ENCODE assay signal across 9 cellular contexts in the genomic region with DNA sequence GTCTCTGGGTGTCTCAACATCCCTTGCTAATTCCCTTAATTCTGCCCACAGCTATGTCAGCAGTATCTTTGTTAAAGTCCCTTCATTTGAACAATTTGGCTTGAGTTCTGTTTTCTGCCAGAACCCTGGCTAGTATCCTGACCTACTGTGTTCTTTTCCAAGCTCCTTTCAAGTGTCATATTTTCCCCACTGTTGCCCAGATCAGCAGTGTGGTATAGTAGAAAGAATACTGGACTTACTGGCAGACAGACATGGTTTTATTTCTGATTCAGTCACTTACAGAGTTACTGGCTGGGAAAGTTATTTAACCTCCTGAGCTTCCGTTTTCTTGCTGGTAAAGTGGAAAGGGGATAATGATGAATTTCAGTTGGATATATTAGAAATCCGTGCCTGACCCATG. TPM values are rescaled to one million over a fixed set of nuclear protein-coding genes. Genes with fewer than 3 reads are reported as not detected.
A peak's percentile ranks its signal among the peaks of the same experiment; 100 is the strongest.
DNase-seq lines count a peak whose midpoint lies in the region; ATAC-seq and TF ChIP-seq lines count a peak whose summit lies in the region.
"Had no signal": no experiment of that assay in that cellular context is flagged by ENCODE, and none has a peak within 500 bp of the region (broad histone marks: within the 10 kb centered on the region; RNA-seq: fewer than 3 reads in every experiment).

No MANE protein-coding gene starts in this region.

- no peak for TF ChIP-seq POLR2A in vagina (IDR thresholded peaks at IDR 0.05)

- peaks cover 28% of the 10 kb centered on the region for H3K4me1 ChIP-seq in vagina
- H3K4me1 ChIP-seq in CD8-positive, alpha-beta T cell (ENCODE audit: insufficient read depth, low read length) = no peaks in the 10 kb centered on the region

- H3K27ac Mint-ChIP-seq in CD8-positive, alpha-beta T cell = no peak overlapping the region

- peak overlapping the region; percentile 80 for H3K27ac ChIP-seq in vagina
- no peak overlapping the region for H3K27ac ChIP-seq in CD8-positive, alpha-beta T cell (ENCODE audit: low read depth, low read length)

- no peak for ATAC-seq in CD8-positive, alpha-beta T cell

- H3K4me1 Mint-ChIP-seq in CD8-positive, alpha-beta T cell (ENCODE audit: low read depth) = no peaks in the 10 kb centered on the region

- H3K9me3 ChIP-seq in vagina = no peaks in the 10 kb centered on the region
- no peaks in the 10 kb centered on the region for H3K9me3 ChIP-seq in CD8-positive, alpha-beta T cell (ENCODE audit: low read length)

- peaks cover 9% of the 10 kb centered on the region for H3K27me3 Mint-ChIP-seq in CD8-positive, alpha-beta T cell (ENCODE audit: low read depth)

- H3K36me3 ChIP-seq in vagina = no peaks in the 10 kb centered on the region
- no peaks in the 10 kb centered on the region for H3K36me3 ChIP-seq in CD8-positive, alpha-beta T cell (ENCODE audit: insufficient read depth, low read length)

- peak; percentile 74 for DNase-seq in astrocyte of the spinal cord (ENCODE audit: low read depth, low spot score)
- DNase-seq in fibroblast of villous mesenchyme (ENCODE audit: low read depth) = peak; percentile 12
- DNase-seq in pons (ENCODE audit: low spot score) = peak; percentile 22
- DNase-seq in vagina (ENCODE audit: extremely low spot score in 2 of 2) = no peak
- no peak for DNase-seq in CD8-positive, alpha-beta T cell
- no peak for DNase-seq in foreskin melanocyte
- DNase-seq in SKM-1 (lab: John Stamatoyannopoulos, UW; ENCODE audit: unreplicated experiment) = no peak
- DNase-seq: activated effector memory CD4-positive, alpha-beta T cell treated with anti-CD3 and anti-CD28 coated beads, Interleukin-2, amount 50 U/mL, for 16 hours; MV-4-11 had no signal

- intact Hi-C loops in vagina (cut with DNase I) = loop anchor here (5.0 to 10.0 kb wide), 2 partner anchors 40 to 53 kb away; partner anchors contain the start of genes PRIM2 and RAB23
- intact Hi-C loops in CD8-positive, alpha-beta T cell (cut with DNase I, micrococcal nuclease) = no loop called here

- no peak overlapping the region for H3K4me3 Mint-ChIP-seq in CD8-positive, alpha-beta T cell

- H3K9me3 Mint-ChIP-seq in CD8-positive, alpha-beta T cell = no peaks in the 10 kb centered on the region

- in situ Hi-C loops in astrocyte of the spinal cord (cut with HindIII; ENCODE audit: low sequenced_read_pairs) = no loop called here

- POLR2A ChIA-PET in CD8-positive, alpha-beta T cell (lab: Charles Lee) = no interaction called here

- H3K36me3 Mint-ChIP-seq in CD8-positive, alpha-beta T cell = no peaks in the 10 kb centered on the region

- no peak overlapping the region for H3K4me3 ChIP-seq in astrocyte of the spinal cord (ENCODE audit: low read depth, low read length)
- no peak overlapping the region for H3K4me3 ChIP-seq in fibroblast of villous mesenchyme (ENCODE audit: low read depth, low read length)
- H3K4me3 ChIP-seq in vagina = no peak overlapping the region
- H3K4me3 ChIP-seq in CD8-positive, alpha-beta T cell (ENCODE audit: low read depth, low read length) = no peak overlapping the region

- CTCF ChIA-PET in CD8-positive, alpha-beta T cell (lab: Charles Lee) = no interaction called here

- no peaks in the 10 kb centered on the region for H3K27me3 ChIP-seq in vagina
- peaks cover 4% of the 10 kb centered on the region for H3K27me3 ChIP-seq in CD8-positive, alpha-beta T cell (ENCODE audit: insufficient read depth, low read length)

- TF ChIP-seq CTCF in astrocyte of the spinal cord (IDR thresholded peaks at IDR 0.05; ENCODE audit: low read depth, low read length) = no peak
- TF ChIP-seq CTCF in fibroblast of villous mesenchyme (IDR thresholded peaks at IDR 0.05; ENCODE audit: insufficient read depth, low read depth, low read length) = no peak
- TF ChIP-seq CTCF in vagina (IDR thresholded peaks at IDR 0.05) = no peak
- no peak for TF ChIP-seq CTCF in CD8-positive, alpha-beta T cell (IDR thresholded peaks at IDR 0.05)

RNA-seq across cellular contexts. Expression of gene RAB23, which starts 39.8 kb away (rescaled TPM):
- total RNA-seq in fibroblast of villous mesenchyme (58.7 and 63.5 TPM in 2 replicates), vagina (31.4 TPM)
- under 1 TPM; 0.08 TPM for total RNA-seq in CD8-positive, alpha-beta T cell

RNA-seq across cellular contexts. Expression of gene PRIM2, which starts 55.5 kb away (rescaled TPM):
- 33.8 and 51.0 TPM in 2 replicates for total RNA-seq in fibroblast of villous mesenchyme
- 6.9 TPM for total RNA-seq in vagina
- 10 to 100 TPM in 1 of 2 experiments, 1 to 10 TPM in 1; 8.0 to 10.5 TPM for total RNA-seq in CD8-positive, alpha-beta T cell

Comparison
In these comparisons a context has a peak if more than half of its experiments do, and no peak if none do; other contexts are left out.
1. DNase-seq: peak in astrocyte of the spinal cord (single experiment), fibroblast of villous mesenchyme (single experiment) and pons (single experiment); none in vagina (0 of 2), CD8-positive, alpha-beta T cell (0 of 7), foreskin melanocyte (single experiment) and SKM-1 (single experiment).
2. RNA of gene RAB23, which starts 39.8 kb away (total RNA-seq): 58.7 to 63.5 TPM in fibroblast of villous mesenchyme and 31.4 TPM in vagina (single experiment); 0.08 TPM in CD8-positive, alpha-beta T cell; every median in the first group is over 10 times any median in the second.